In the genomic region with DNA sequence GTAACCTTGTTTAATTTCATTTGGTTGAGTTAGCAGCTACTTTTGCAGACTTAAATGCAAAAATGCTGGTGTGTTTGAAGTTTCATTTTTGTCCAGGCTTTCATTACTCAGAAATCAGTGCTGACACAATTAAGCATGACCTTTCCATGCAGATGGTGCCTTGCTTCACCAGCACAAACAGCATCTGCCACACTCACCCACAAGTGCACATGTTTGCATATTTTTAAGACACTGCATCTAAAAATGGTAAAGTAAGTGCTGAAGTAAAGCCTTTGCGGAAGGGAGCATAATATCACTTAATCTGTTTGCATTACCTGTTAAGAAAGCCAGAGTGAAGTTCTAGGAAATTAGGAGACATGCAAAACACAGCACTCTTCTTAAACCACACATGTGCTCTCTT, we compare ENCODE assay signal across 1 cellular context.
TF ChIP-seq lines count a peak whose summit lies in the region.

No MANE protein-coding gene starts in this region.

TF ChIP-seq in GM12878, 131 proteins besides CTCF, POLR2A, EP300 and RAD21 (continued from another document):
- TF ChIP-seq, protein P1, sequence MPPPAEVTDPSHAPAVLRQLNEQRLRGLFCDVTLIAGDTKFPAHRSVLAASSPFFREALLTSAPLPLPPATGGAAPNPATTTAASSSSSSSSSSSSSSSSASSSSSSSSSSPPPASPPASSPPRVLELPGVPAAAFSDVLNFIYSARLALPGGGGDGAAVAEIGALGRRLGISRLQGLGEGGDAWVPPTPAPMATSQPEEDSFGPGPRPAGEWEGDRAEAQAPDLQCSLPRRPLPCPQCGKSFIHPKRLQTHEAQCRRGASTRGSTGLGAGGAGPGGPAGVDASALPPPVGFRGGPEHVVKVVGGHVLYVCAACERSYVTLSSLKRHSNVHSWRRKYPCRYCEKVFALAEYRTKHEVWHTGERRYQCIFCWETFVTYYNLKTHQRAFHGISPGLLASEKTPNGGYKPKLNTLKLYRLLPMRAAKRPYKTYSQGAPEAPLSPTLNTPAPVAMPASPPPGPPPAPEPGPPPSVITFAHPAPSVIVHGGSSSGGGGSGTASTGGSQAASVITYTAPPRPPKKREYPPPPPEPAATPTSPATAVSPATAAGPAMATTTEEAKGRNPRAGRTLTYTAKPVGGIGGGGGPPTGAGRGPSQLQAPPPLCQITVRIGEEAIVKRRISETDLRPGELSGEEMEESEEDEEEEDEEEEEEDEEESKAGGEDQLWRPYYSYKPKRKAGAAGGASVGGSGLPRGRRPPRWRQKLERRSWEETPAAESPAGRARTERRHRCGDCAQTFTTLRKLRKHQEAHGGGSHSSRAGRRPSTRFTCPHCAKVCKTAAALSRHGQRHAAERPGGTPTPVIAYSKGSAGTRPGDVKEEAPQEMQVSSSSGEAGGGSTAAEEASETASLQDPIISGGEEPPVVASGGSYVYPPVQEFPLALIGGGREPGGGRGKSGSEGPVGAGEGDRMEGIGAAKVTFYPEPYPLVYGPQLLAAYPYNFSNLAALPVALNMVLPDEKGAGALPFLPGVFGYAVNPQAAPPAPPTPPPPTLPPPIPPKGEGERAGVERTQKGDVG (CRISPR knock-in tag; IDR thresholded peaks at IDR 0.05), result no peak
- no peak for TF ChIP-seq NR2F1 (conservative IDR thresholded peaks at IDR 0.05)
- TF ChIP-seq, protein P2, sequence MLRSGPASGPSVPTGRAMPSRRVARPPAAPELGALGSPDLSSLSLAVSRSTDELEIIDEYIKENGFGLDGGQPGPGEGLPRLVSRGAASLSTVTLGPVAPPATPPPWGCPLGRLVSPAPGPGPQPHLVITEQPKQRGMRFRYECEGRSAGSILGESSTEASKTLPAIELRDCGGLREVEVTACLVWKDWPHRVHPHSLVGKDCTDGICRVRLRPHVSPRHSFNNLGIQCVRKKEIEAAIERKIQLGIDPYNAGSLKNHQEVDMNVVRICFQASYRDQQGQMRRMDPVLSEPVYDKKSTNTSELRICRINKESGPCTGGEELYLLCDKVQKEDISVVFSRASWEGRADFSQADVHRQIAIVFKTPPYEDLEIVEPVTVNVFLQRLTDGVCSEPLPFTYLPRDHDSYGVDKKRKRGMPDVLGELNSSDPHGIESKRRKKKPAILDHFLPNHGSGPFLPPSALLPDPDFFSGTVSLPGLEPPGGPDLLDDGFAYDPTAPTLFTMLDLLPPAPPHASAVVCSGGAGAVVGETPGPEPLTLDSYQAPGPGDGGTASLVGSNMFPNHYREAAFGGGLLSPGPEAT (IDR thresholded peaks at IDR 0.05; ENCODE audit: low read depth), result no peak
- no peak for TF ChIP-seq MXI1 (IDR thresholded peaks at IDR 0.05; ENCODE audit: low read depth, low read length)
- TF ChIP-seq FOS (IDR thresholded peaks at IDR 0.05; ENCODE audit: borderline replicate concordance, extremely low read depth, insufficient read length), result no peak
TF ChIP-seq in GM12878: peak in this region for 0.
